In the genomic region with DNA sequence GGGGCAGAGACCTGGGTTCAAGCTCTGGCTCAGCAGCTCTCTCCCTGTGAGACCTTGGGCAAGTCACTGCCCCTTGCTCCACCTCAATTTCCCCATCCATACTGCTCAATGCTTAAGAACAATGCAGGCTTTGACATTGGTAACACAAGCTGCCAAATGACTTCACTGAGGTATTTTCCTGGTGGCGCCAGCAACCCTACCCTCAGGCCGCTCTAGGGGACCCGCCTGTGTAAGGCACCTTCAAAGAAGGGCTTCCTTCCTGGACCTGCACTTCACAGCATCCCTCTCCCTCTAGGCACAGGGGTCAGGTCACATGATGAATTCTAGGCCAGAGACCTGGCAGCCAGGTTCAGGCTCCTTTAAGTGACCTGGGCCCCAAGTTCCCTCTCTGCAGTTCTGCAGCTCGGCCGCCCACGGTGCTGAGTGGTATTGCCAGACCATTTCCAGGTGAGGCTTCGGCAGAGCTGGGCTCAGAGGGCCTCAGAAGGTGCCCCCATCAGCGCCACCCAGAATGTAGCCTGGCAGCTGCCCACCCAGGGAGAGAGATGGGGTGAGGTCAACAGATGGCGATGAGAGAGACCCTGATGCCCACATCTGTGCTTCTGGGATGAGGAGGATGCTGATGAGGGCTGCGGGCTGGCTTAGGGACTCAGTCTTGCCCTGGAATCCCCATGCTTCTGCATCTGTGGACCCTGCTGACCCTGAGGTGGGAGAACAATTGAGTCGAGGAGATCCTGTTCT, we compare ENCODE assay signal across 2 cellular contexts.
TF ChIP-seq lines count a peak whose summit lies in the region.

No MANE protein-coding gene starts in this region.

TF ChIP-seq in HEK293, 187 proteins besides CTCF, POLR2A, EP300 and RAD21:
- TF ChIP-seq ZFHX2 (tag by site-specific recombination; conservative IDR thresholded peaks at IDR 0.05) (peak; percentile 15; the same call in 1 of the 2 replicates), ZNF549 (tag by site-specific recombination; IDR thresholded peaks at IDR 0.05) (no peak), ZBTB26 (tag by site-specific recombination; optimal IDR thresholded peaks at IDR 0.05) (no peak)

TF ChIP-seq in K562, 482 proteins besides CTCF, POLR2A, EP300 and RAD21:
- TF ChIP-seq TFE3 (CRISPR knock-in tag; IDR thresholded peaks at IDR 0.05), result peak; percentile 14; the same call in 1 of the 2 replicates
- TF ChIP-seq, protein P1, sequence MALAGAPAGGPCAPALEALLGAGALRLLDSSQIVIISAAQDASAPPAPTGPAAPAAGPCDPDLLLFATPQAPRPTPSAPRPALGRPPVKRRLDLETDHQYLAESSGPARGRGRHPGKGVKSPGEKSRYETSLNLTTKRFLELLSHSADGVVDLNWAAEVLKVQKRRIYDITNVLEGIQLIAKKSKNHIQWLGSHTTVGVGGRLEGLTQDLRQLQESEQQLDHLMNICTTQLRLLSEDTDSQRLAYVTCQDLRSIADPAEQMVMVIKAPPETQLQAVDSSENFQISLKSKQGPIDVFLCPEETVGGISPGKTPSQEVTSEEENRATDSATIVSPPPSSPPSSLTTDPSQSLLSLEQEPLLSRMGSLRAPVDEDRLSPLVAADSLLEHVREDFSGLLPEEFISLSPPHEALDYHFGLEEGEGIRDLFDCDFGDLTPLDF (CRISPR knock-in tag; IDR thresholded peaks at IDR 0.05), result no peak
